Comparison of ENCODE assay signal across 14 cellular contexts in genomic region chr19:41709516-41709915, GRCh38. TPM values are rescaled to one million over a fixed set of nuclear protein-coding genes. Genes with fewer than 3 reads are reported as not detected.
"Had no signal": no experiment of that assay in that cellular context is flagged by ENCODE, and none has a peak within 500 bp of the region (broad histone marks: within the 10 kb centered on the region; RNA-seq: fewer than 3 reads in every experiment).

No MANE protein-coding gene starts in this region.

RNA-seq across cellular contexts. Expression of gene CEACAM5, which starts 1.1 kb away (rescaled TPM):
- total RNA-seq: kidney, liver, mammary epithelial cell, mesothelial cell of epicardium, mononuclear cell, natural killer cell, occipital lobe, thoracic aorta had no signal
- polyA plus RNA-seq: immature natural killer cell, mammary epithelial cell, ovary had no signal

RNA-seq across cellular contexts. Expression of gene CEACAM7, which starts 21.4 kb away (rescaled TPM):
- total RNA-seq: liver, lower lobe of right lung, mammary epithelial cell, mesothelial cell of epicardium, mononuclear cell, natural killer cell, occipital lobe, prostate gland, spleen, thoracic aorta had no signal
- polyA plus RNA-seq: immature natural killer cell, mammary epithelial cell, ovary had no signal

RNA-seq across cellular contexts. Expression of gene CEACAM6, which starts 45.8 kb away (rescaled TPM):
- total RNA-seq: kidney, mesothelial cell of epicardium, natural killer cell, occipital lobe, subcutaneous adipose tissue, thoracic aorta had no signal
- polyA plus RNA-seq: immature natural killer cell had no signal
